In the genomic region with DNA sequence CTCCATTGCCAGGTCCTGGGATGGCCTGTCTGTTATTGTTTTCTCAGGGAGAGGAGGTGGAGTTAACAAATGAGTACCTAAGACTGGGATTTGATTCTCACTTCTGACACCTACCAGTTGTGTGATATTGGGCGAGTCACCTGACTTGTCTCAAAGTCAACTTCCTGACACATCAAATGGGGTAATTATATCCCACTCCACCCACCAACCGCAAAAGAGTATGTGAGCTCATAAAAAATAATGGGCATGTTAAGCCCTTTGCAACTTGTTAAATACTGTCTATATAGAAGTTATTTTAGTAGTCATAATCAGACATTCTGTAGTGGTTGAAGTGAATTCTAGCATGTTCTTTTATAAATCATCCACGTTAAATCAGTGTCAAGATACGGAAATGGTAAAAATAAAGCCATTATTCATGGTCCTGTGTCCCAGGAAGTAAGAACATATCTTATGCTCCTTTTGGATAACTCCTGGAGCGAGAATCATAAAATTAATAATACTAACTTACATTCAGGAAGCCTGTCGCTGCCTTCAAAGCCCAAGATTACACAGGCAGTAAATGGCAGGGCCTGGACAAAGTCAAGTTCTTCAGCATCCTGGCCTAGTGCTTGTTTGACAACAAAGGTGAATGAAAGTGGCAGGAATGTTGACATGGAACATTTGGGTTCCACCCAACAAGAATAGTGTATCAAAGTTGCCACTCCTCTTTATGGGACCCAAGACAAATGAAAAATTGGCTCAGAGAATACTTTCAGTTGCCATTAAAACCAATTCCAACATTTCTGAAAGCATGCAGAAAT, we compare ENCODE assay signal across 17 cellular contexts. TPM values are rescaled to one million over a fixed set of nuclear protein-coding genes. Genes with fewer than 3 reads are reported as not detected.
A peak's percentile ranks its signal among the peaks of the same experiment; 100 is the strongest.
DNase-seq lines count a peak whose midpoint lies in the region; ATAC-seq and TF ChIP-seq lines count a peak whose summit lies in the region.
"Had no signal": no experiment of that assay in that cellular context is flagged by ENCODE, and none has a peak within 500 bp of the region (broad histone marks: within the 10 kb centered on the region; RNA-seq: fewer than 3 reads in every experiment).

No MANE protein-coding gene starts in this region.

- H3K9me2 ChIP-seq in SK-N-SH: no peaks in the 10 kb centered on the region

- no peaks in the 10 kb centered on the region for H3K79me2 ChIP-seq in SK-N-SH (ENCODE audit: insufficient read depth)

- H3K4me3 ChIP-seq in epithelial cell of esophagus (ENCODE audit: low read length): no peak overlapping the region
- H3K4me3 ChIP-seq in stomach: no peak overlapping the region
- no peak overlapping the region for H3K4me3 ChIP-seq in SK-N-SH (ENCODE audit: low read depth in 2 of 2, low read length in 1 of 2)
- H3K4me3 ChIP-seq: GM12878, smooth muscle cell had no signal

- intact Hi-C loops in stomach (cut with DNase I; ENCODE audit: low total_unique reads): no loop called here

- TF ChIP-seq POLR2A in stomach (IDR thresholded peaks at IDR 0.05) (no peak), GM18505 (IDR thresholded peaks at IDR 0.05; ENCODE audit: borderline replicate concordance, extremely low read depth, insufficient read depth, insufficient read length) (no peak)

- H3K27me3 Mint-ChIP-seq in activated CD8-positive, alpha-beta T cell treated with anti-CD3 and anti-CD28 coated beads, Interleukin-2, amount 10 ng/mL, durations not matched to agents 7 days and 5 days (ENCODE audit: low read depth): no peaks in the 10 kb centered on the region

- no peak overlapping the region for H3K4me2 ChIP-seq in SK-N-SH
- H3K4me2 ChIP-seq: smooth muscle cell had no signal

- WGBS in stomach, 5 donors: 43 to 66% (median 59%) methylated on average over 6 of the region's 6 CpGs
- WGBS in SK-N-SH (ENCODE audit: low lambda C conversion rate): 85% methylated on average over 6 of the region's 6 CpGs

- H3K9me3 ChIP-seq in stomach: no peaks in the 10 kb centered on the region
- H3K9me3 ChIP-seq in SK-N-SH: no peaks in the 10 kb centered on the region

- no peaks in the 10 kb centered on the region for H3F3A ChIP-seq in SK-N-SH (replicated peaks; ENCODE audit: insufficient read depth)

- no peak overlapping the region for H3K9ac ChIP-seq in SK-N-SH

- H3K36me3 Mint-ChIP-seq in activated naive CD4-positive, alpha-beta T cell treated with anti-CD3 and anti-CD28 coated beads, Interleukin-2, amount 50 U/mL, for 72 hours: peaks cover 5 to 11% of the 10 kb centered on the region in 2 donors
- H3K36me3 Mint-ChIP-seq in activated CD8-positive, alpha-beta T cell treated with anti-CD3 and anti-CD28 coated beads, Interleukin-2, amount 10 ng/mL, durations not matched to agents 7 days and 5 days (ENCODE audit: low read depth): peaks cover 54% of the 10 kb centered on the region

- H3K4me1 Mint-ChIP-seq in activated CD8-positive, alpha-beta T cell treated with anti-CD3 and anti-CD28 coated beads, Interleukin-2, amount 10 ng/mL, durations not matched to agents 7 days and 5 days (ENCODE audit: low read depth): peaks cover 76% of the 10 kb centered on the region

- H3K4me1 ChIP-seq in stomach (peaks cover 14 to 35% (median 21%) of the 10 kb centered on the region in 4 donors), SK-N-SH (ENCODE audit: control insufficient read depth in 1 of 2, insufficient read depth in 2 of 2, low read depth in 1 of 2, low read length in 1 of 2) (peaks cover 3 to 8% of the 10 kb centered on the region in 2 experiments; a peak in 3 of 4 replicates)

- H3K27ac ChIP-seq in stomach: peak overlapping the region in 3 of 5 donors; percentile 20 to 63 (median 22)
- H3K27ac ChIP-seq in SK-N-SH (ENCODE audit: low read depth in 2 of 2, low read length in 1 of 2): no peak overlapping the region

- no peak for TF ChIP-seq CTCF in epithelial cell of esophagus (IDR thresholded peaks at IDR 0.05; ENCODE audit: insufficient read depth, low read depth, low read length, missing control alignments)
- no peak for TF ChIP-seq CTCF in stomach (IDR thresholded peaks at IDR 0.05)
- no peak for TF ChIP-seq CTCF in SK-N-SH (IDR thresholded peaks at IDR 0.05)

- H3K9me3 Mint-ChIP-seq in activated naive CD4-positive, alpha-beta T cell treated with anti-CD3 and anti-CD28 coated beads, Interleukin-2, amount 50 U/mL, for 72 hours: peaks cover 4 to 8% of the 10 kb centered on the region in 2 donors
- H3K9me3 Mint-ChIP-seq in activated CD8-positive, alpha-beta T cell treated with anti-CD3 and anti-CD28 coated beads, Interleukin-2, amount 10 ng/mL, durations not matched to agents 7 days and 5 days (ENCODE audit: insufficient read depth): no peaks in the 10 kb centered on the region
- H3K9me3 Mint-ChIP-seq: H9 had no signal

- H3K27me3 ChIP-seq in stomach: no peaks in the 10 kb centered on the region
- no peaks in the 10 kb centered on the region for H3K27me3 ChIP-seq in SK-N-SH (ENCODE audit: insufficient read depth)

- H3K4me3 Mint-ChIP-seq in activated CD8-positive, alpha-beta T cell treated with anti-CD3 and anti-CD28 coated beads, Interleukin-2, amount 10 ng/mL, durations not matched to agents 7 days and 5 days: no peak overlapping the region
- H3K4me3 Mint-ChIP-seq: H9 had no signal

- peak; percentile 21 for DNase-seq in activated naive CD4-positive, alpha-beta T cell treated with Interleukin-2 at 50 U/mL for 16 hours
- no peak for DNase-seq in activated naive CD4-positive, alpha-beta T cell treated with anti-CD3 and anti-CD28 coated beads, Interleukin-2, amount 50 U/mL, for 72 hours (ENCODE audit: low spot score in 2 of 2)
- DNase-seq in activated CD8-positive, alpha-beta T cell treated with anti-CD3 and anti-CD28 coated beads, Interleukin-2, amount 10 ng/mL, durations not matched to agents 7 days and 5 days: peak; percentile 58
- DNase-seq in epithelial cell of esophagus (ENCODE audit: low read depth) (peak; percentile 36), stomach (peak; percentile 58), SKM-1 treated with dmso at 0.1 percent for 144 hours (lab: John Stamatoyannopoulos, UW; ENCODE audit: unreplicated experiment) (no peak), SK-N-SH (no peak)
- DNase-seq: DND-41, glutamatergic neuron, H9, left cardiac atrium, NCI-H1105, NCI-H524 treated with DMSO at 0.1 percent for 48 hours, SHP77 had no signal

- no peak overlapping the region for H3K27ac Mint-ChIP-seq in activated naive CD4-positive, alpha-beta T cell treated with anti-CD3 and anti-CD28 coated beads, Interleukin-2, amount 50 U/mL, for 72 hours
- peak overlapping the region; percentile 73 for H3K27ac Mint-ChIP-seq in activated CD8-positive, alpha-beta T cell treated with anti-CD3 and anti-CD28 coated beads, Interleukin-2, amount 10 ng/mL, durations not matched to agents 7 days and 5 days

- POLR2A ChIA-PET in activated CD8-positive, alpha-beta T cell treated with anti-CD3 and anti-CD28 coated beads, Interleukin-2, amount 10 ng/mL, durations not matched to agents 7 days and 5 days (lab: Charles Lee): interaction anchor here (0.6 to 1.6 kb wide), 4 partner anchors 15 to 129 kb away, joined by 3 to 6 read pairs (median 4); a partner anchor contains a TSS
- POLR2A ChIA-PET in SK-N-SH (lab: Yijun Ruan, JAX): no interaction called here

- no peak for TF ChIP-seq RAD21 in SK-N-SH (IDR thresholded peaks at IDR 0.05; ENCODE audit: low read length)

- no peak overlapping the region for H2AFZ ChIP-seq in SK-N-SH (ENCODE audit: low read depth)

- H3K36me3 ChIP-seq in stomach (no peaks in the 10 kb centered on the region), SK-N-SH (replicated peaks in 1 of 2; ENCODE audit: control insufficient read depth in 1 of 2, insufficient read depth in 2 of 2, low read length in 1 of 2) (peaks cover 0 to 6% of the 10 kb centered on the region in 2 experiments)

- no peak for ATAC-seq in activated naive CD4-positive, alpha-beta T cell treated with anti-CD3 and anti-CD28 coated beads, Interleukin-2, amount 50 U/mL, for 72 hours
- no peak for ATAC-seq in activated CD8-positive, alpha-beta T cell treated with anti-CD3 and anti-CD28 coated beads, Interleukin-2, amount 10 ng/mL, durations not matched to agents 7 days and 5 days
- no peak for ATAC-seq in GM18505 (IDR thresholded peaks at IDR 0.05; ENCODE audit: unreplicated experiment)
- ATAC-seq: GM12878, left cardiac atrium had no signal

- TF ChIP-seq EP300 in stomach (IDR thresholded peaks at IDR 0.05): no peak
- TF ChIP-seq EP300 in SK-N-SH (IDR thresholded peaks at IDR 0.05; ENCODE audit: borderline replicate concordance in 1 of 2, low read depth in 1 of 2, low read length in 1 of 2): no peak

- H4K20me1 ChIP-seq in SK-N-SH (ENCODE audit: insufficient read depth): no peaks in the 10 kb centered on the region

- CTCF ChIA-PET in activated CD8-positive, alpha-beta T cell treated with anti-CD3 and anti-CD28 coated beads, Interleukin-2, amount 10 ng/mL, durations not matched to agents 7 days and 5 days (lab: Charles Lee): interaction anchor here (1.0 to 2.1 kb wide), 5 partner anchors 9 to 98 kb away, joined by 3 to 7 read pairs (median 5); a partner anchor contains a TSS
- CTCF ChIA-PET in SK-N-SH (lab: Yijun Ruan, JAX): no interaction called here

TF ChIP-seq in SK-N-SH, 30 proteins besides CTCF, POLR2A, EP300 and RAD21 (continues in another document):
- no peak for TF ChIP-seq MEF2A (IDR thresholded peaks at IDR 0.05; ENCODE audit: borderline replicate concordance, low read depth)
- no peak for TF ChIP-seq GABPA (IDR thresholded peaks at IDR 0.05; ENCODE audit: low read depth)
- no peak for TF ChIP-seq FOSL2 (IDR thresholded peaks at IDR 0.05; ENCODE audit: borderline replicate concordance, low read depth)
- no peak for TF ChIP-seq ELF1 (IDR thresholded peaks at IDR 0.05)

RNA-seq across cellular contexts. Expression of a gene that starts 54.3 kb away (rescaled TPM):
- 1 to 10 TPM; 4.6 to 7.5 TPM for total RNA-seq in activated naive CD4-positive, alpha-beta T cell treated with anti-CD3 and anti-CD28 coated beads, Interleukin-2, amount 50 U/mL, for 72 hours
- total RNA-seq in activated CD8-positive, alpha-beta T cell treated with anti-CD3 and anti-CD28 coated beads, Interleukin-2, amount 10 ng/mL, durations not matched to agents 7 days and 5 days: 10 to 100 TPM; 29.3 to 31.2 TPM
- total RNA-seq in stomach: 100 to 1,000 TPM; 151 to 391 (median 255) TPM
- polyA plus RNA-seq in stomach: 10 to 100 TPM in 2 of 3 donors, 1 to 10 TPM in 1; 5.4 to 86.1 (median 11.4) TPM
- polyA plus RNA-seq in SK-N-SH (2012; rRNA removed): 36.0 and 72.8 TPM in 2 replicates
- polyA plus RNA-seq in SK-N-SH (2012; cell fraction: cytosol; rRNA removed): 43.2 and 56.2 TPM in 2 replicates
- 146 and 213 TPM in 2 replicates for polyA plus RNA-seq in SK-N-SH (2012; cell fraction: nucleus; rRNA removed)

Comparison
In these comparisons a context has a peak if more than half of its experiments do, and no peak if none do; other contexts are left out.
1. DNase-seq: peak in activated naive CD4-positive, alpha-beta T cell treated with Interleukin-2 at 50 U/mL for 16 hours (single experiment), activated CD8-positive, alpha-beta T cell treated with anti-CD3 and anti-CD28 coated beads, Interleukin-2, amount 10 ng/mL, durations not matched to agents 7 days and 5 days (single experiment), epithelial cell of esophagus (single experiment) and stomach (single experiment); none in activated naive CD4-positive, alpha-beta T cell treated with anti-CD3 and anti-CD28 coated beads, Interleukin-2, amount 50 U/mL, for 72 hours (0 of 2), SKM-1 treated with dmso at 0.1 percent for 144 hours (single experiment) and SK-N-SH (single experiment).
2. H3K27ac ChIP-seq: peak in stomach (3 of 5); none in SK-N-SH (0 of 2).
3. RNA of a gene that starts 54.3 kb away (total RNA-seq): 151 to 391 TPM in stomach; 29.3 to 31.2 TPM in activated CD8-positive, alpha-beta T cell treated with anti-CD3 and anti-CD28 coated beads, Interleukin-2, amount 10 ng/mL, durations not matched to agents 7 days and 5 days and 4.6 to 7.5 TPM in activated naive CD4-positive, alpha-beta T cell treated with anti-CD3 and anti-CD28 coated beads, Interleukin-2, amount 50 U/mL, for 72 hours; every median in the first group is over 4 times any median in the second.